ENCODE assay signal across 28 cellular contexts in genomic region chr1:59986736-59987310, GRCh38.
DNase-seq lines count a peak whose midpoint lies in the region; ATAC-seq and TF ChIP-seq lines count a peak whose summit lies in the region.
"Had no signal": no experiment of that assay in that cellular context is flagged by ENCODE, and none has a peak within 500 bp of the region (broad histone marks: within the 10 kb centered on the region; RNA-seq: fewer than 3 reads in every experiment).

No MANE protein-coding gene starts in this region.

- H3K4me3 ChIP-seq in GM23338, result no peak overlapping the region
- H3K4me3 ChIP-seq: adrenal gland, breast epithelium, coronary artery, hepatocyte, right lobe of liver had no signal

- H3K27me3 Mint-ChIP-seq in GM23338 (ENCODE audit: insufficient read depth, low read depth, poor library complexity) (peaks cover 1% of the 10 kb centered on the region), WTC11 (ENCODE audit: low read depth) (no peaks in the 10 kb centered on the region)
- H3K27me3 Mint-ChIP-seq: stimulated activated memory B cell treated with anti-CD40 and anti-IgM and Interleukin-4, amounts not matched to agents 10 μg/mL and 1 μg/mL and 100 μg/mL, for 72 hours had no signal

- no peaks in the 10 kb centered on the region for H3K36me3 Mint-ChIP-seq in GM23338 (ENCODE audit: low read depth)
- H3K36me3 Mint-ChIP-seq in WTC11, result no peaks in the 10 kb centered on the region
- H3K36me3 Mint-ChIP-seq: CD4-positive, CD25-positive, alpha-beta regulatory T cell; IgD-negative memory B cell; natural killer cell; stimulated activated memory B cell treated with anti-CD40 and anti-IgM and Interleukin-4, amounts not matched to agents 10 μg/mL and 1 μg/mL and 100 μg/mL, for 72 hours had no signal

- H3K27me3 ChIP-seq in GM23338 (ENCODE audit: insufficient read depth) (no peaks in the 10 kb centered on the region), layer of hippocampus (ENCODE audit: control insufficient read depth, insufficient read depth, low read length) (no peaks in the 10 kb centered on the region)
- H3K27me3 ChIP-seq: adrenal gland, breast epithelium, right lobe of liver had no signal

- peak overlapping the region; percentile 88; the same call in 1 of the 2 replicates for H2AFZ ChIP-seq in GM23338
- H2AFZ ChIP-seq: hepatocyte, parathyroid adenoma had no signal

- H4K20me1 ChIP-seq in GM23338 (replicated peaks; ENCODE audit: insufficient read depth), result no peaks in the 10 kb centered on the region

- H3K4me1 Mint-ChIP-seq in GM23338 (no peaks in the 10 kb centered on the region; the same call in 2 of the 3 replicates), WTC11 (peaks cover 6% of the 10 kb centered on the region; the same call in 1 of the 2 replicates)
- H3K4me1 Mint-ChIP-seq: CD4-positive, CD25-positive, alpha-beta regulatory T cell; IgD-negative memory B cell; natural killer cell; stimulated activated memory B cell treated with anti-CD40 and anti-IgM and Interleukin-4, amounts not matched to agents 10 μg/mL and 1 μg/mL and 100 μg/mL, for 72 hours had no signal

- TF ChIP-seq CTCF in GM23338 (conservative IDR thresholded peaks at IDR 0.05; ENCODE audit: low read depth in 2 of 2), result no peak
- no peak for TF ChIP-seq CTCF in WTC11 (IDR thresholded peaks at IDR 0.05)

- no peaks in the 10 kb centered on the region for H3F3A ChIP-seq in GM23338 (replicated peaks; ENCODE audit: low read depth)

- POLR2A ChIA-PET in WTC11 (lab: Charles Lee), result no interaction called here

- H3K36me3 ChIP-seq in GM23338 (ENCODE audit: insufficient read depth), result no peaks in the 10 kb centered on the region
- H3K36me3 ChIP-seq: adrenal gland, breast epithelium, right lobe of liver had no signal

- DNase-seq in GM23338 (ENCODE audit: low spot score), result no peak
- DNase-seq in cerebellar cortex (ENCODE audit: low spot score), result peak; percentile 31
- DNase-seq in putamen (ENCODE audit: low spot score), result peak; percentile 78
- DNase-seq in WTC11 (ENCODE audit: low spot score), result no peak
- no peak for DNase-seq in NCI-H146 (lab: John Stamatoyannopoulos, UW)
- DNase-seq: activated CD4-positive, alpha-beta T cell treated with anti-CD3 and anti-CD28 coated beads, Interleukin-2, amount 50 U/mL, for 4 hours; activated naive CD4-positive, alpha-beta T cell; activated T-cell treated with anti-CD3 and anti-CD28 coated beads, Interleukin-2, amount 50 U/mL, for 72 hours; adrenal gland; CD4-positive, CD25-positive, alpha-beta regulatory T cell; left ventricle myocardium superior; natural killer cell; NCI-H1092 treated with DMSO at 0.1 percent for 48 hours; NCI-H187 treated with DMSO at 0.1 percent for 48 hours; right lobe of liver; SHP77 treated with DMSO at 0.1 percent for 48 hours; stimulated activated CD4-positive, alpha-beta T cell treated with anti-CD3 and anti-CD28 coated beads, Interleukin-4, amount 100 ng/mL, for 24 hours had no signal

- H3K9me2 ChIP-seq in GM23338 (ENCODE audit: insufficient read depth), result peaks cover 28% of the 10 kb centered on the region

- H3K4me2 ChIP-seq in GM23338, result no peak overlapping the region
- H3K4me2 ChIP-seq: hepatocyte had no signal

- CTCF ChIA-PET in WTC11 (lab: Charles Lee), result interaction anchor here (1.3 to 1.6 kb wide), 3 partner anchors 10 to 40 kb away, joined by 3 to 5 read pairs (median 4); no protein-coding TSS in a partner anchor

- no peak for ATAC-seq in GM23338
- ATAC-seq in WTC11, result no peak
- no peak for ATAC-seq in HG03469 (IDR thresholded peaks at IDR 0.05; ENCODE audit: unreplicated experiment)
- no peak for ATAC-seq in GM21447 (IDR thresholded peaks at IDR 0.05; ENCODE audit: unreplicated experiment)
- ATAC-seq: activated T-cell treated with anti-CD3 and anti-CD28 coated beads, Interleukin-2, amount 50 U/mL, for 72 hours; esophagus mucosa; left ventricle myocardium superior; natural killer cell; Panc1; right lobe of liver; stimulated activated memory B cell treated with anti-CD40 and anti-IgM and Interleukin-4, amounts not matched to agents 10 μg/mL and 1 μg/mL and 100 μg/mL, for 72 hours had no signal

- H3K27ac Mint-ChIP-seq in GM23338, result no peak overlapping the region
- H3K27ac Mint-ChIP-seq in WTC11, result no peak overlapping the region
- H3K27ac Mint-ChIP-seq: activated T-cell treated with anti-CD3 and anti-CD28 coated beads, Interleukin-2, amount 50 U/mL, for 72 hours; CD4-positive, CD25-positive, alpha-beta regulatory T cell; IgD-negative memory B cell; natural killer cell; stimulated activated memory B cell treated with anti-CD40 and anti-IgM and Interleukin-4, amounts not matched to agents 10 μg/mL and 1 μg/mL and 100 μg/mL, for 72 hours had no signal

- H3K79me2 ChIP-seq in GM23338 (replicated peaks; ENCODE audit: insufficient read depth), result no peaks in the 10 kb centered on the region
- H3K79me2 ChIP-seq: hepatocyte, parathyroid adenoma had no signal

- H3K4me3 Mint-ChIP-seq in GM23338 (no peak overlapping the region), WTC11 (no peak overlapping the region)
- H3K4me3 Mint-ChIP-seq: activated T-cell treated with anti-CD3 and anti-CD28 coated beads, Interleukin-2, amount 50 U/mL, for 72 hours; CD4-positive, CD25-positive, alpha-beta regulatory T cell; IgD-negative memory B cell; natural killer cell; stimulated activated memory B cell treated with anti-CD40 and anti-IgM and Interleukin-4, amounts not matched to agents 10 μg/mL and 1 μg/mL and 100 μg/mL, for 72 hours had no signal

- H3K4me1 ChIP-seq in GM23338 (ENCODE audit: insufficient read depth), result no peaks in the 10 kb centered on the region
- H3K4me1 ChIP-seq: adrenal gland, breast epithelium, parathyroid adenoma, right lobe of liver had no signal

- H3K27ac ChIP-seq in GM23338 (ENCODE audit: low read depth), result no peak overlapping the region
- peak overlapping the region; percentile 33 for H3K27ac ChIP-seq in layer of hippocampus (ENCODE audit: low read depth, low read length)
- H3K27ac ChIP-seq: adrenal gland, breast epithelium, coronary artery, hepatocyte, parathyroid adenoma, right lobe of liver had no signal

- no peaks in the 10 kb centered on the region for H3K9me3 Mint-ChIP-seq in GM23338
- peaks cover 8% of the 10 kb centered on the region for H3K9me3 Mint-ChIP-seq in WTC11
- H3K9me3 Mint-ChIP-seq: activated T-cell treated with anti-CD3 and anti-CD28 coated beads, Interleukin-2, amount 50 U/mL, for 72 hours; natural killer cell; stimulated activated memory B cell treated with anti-CD40 and anti-IgM and Interleukin-4, amounts not matched to agents 10 μg/mL and 1 μg/mL and 100 μg/mL, for 72 hours had no signal

TF ChIP-seq in GM23338, 12 proteins besides CTCF, POLR2A, EP300 and RAD21:
- no peak for TF ChIP-seq ZNF331 (CRISPR knock-in tag; IDR thresholded peaks at IDR 0.05; ENCODE audit: low read depth)

TF ChIP-seq in WTC11, 78 proteins besides CTCF, POLR2A, EP300 and RAD21 (continues in another document):
- no peak for TF ChIP-seq SP1 (CRISPR knock-in tag; conservative IDR thresholded peaks at IDR 0.05)
- no peak for TF ChIP-seq CDX4 (CRISPR knock-in tag; IDR thresholded peaks at IDR 0.05; ENCODE audit: borderline replicate concordance)
- no peak for TF ChIP-seq ATF2 (CRISPR knock-in tag; IDR thresholded peaks at IDR 0.05; ENCODE audit: borderline replicate concordance, low read depth)
- no peak for TF ChIP-seq NFYB (CRISPR knock-in tag; conservative IDR thresholded peaks at IDR 0.05; ENCODE audit: low read depth)
- TF ChIP-seq MLX (CRISPR knock-in tag; IDR thresholded peaks at IDR 0.05), result no peak
- no peak for TF ChIP-seq CREM (CRISPR knock-in tag; IDR thresholded peaks at IDR 0.05)
- TF ChIP-seq STAT6 (CRISPR knock-in tag; conservative IDR thresholded peaks at IDR 0.05; ENCODE audit: low read depth), result no peak
- no peak for TF ChIP-seq TEAD1 (CRISPR knock-in tag; IDR thresholded peaks at IDR 0.05)

Comparison
In these comparisons a context has a peak if more than half of its experiments do, and no peak if none do; other contexts are left out.
1. DNase-seq: peak in cerebellar cortex (single experiment) and putamen (single experiment); none in GM23338 (single experiment), WTC11 (single experiment) and NCI-H146 (single experiment).